In genomic region chr11:394034-394857, GRCh38 we compare ENCODE assay signal across 1 cellular context.
TF ChIP-seq lines count a peak whose summit lies in the region.

Gene PKP3 (plus strand): TSS chr11:394209. CDS start chr11:394293, 84 bp downstream.

TF ChIP-seq in H1, 55 proteins besides CTCF, POLR2A, EP300 and RAD21 (continued from another document):
- TF ChIP-seq RNF2 (IDR thresholded peaks at IDR 0.05; ENCODE audit: borderline replicate concordance, low read depth, low read length, missing control alignments, poor library complexity, severe bottlenecking) (no peak), NRF1 (IDR thresholded peaks at IDR 0.05; ENCODE audit: low read depth, low read length) (no peak)
TF ChIP-seq in H1: peak in this region for 4.
